Comparison of ENCODE assay signal across 1 cellular context in genomic region chr11:61967177-61967923, GRCh38.
TF ChIP-seq lines count a peak whose summit lies in the region.

Gene FTH1 (minus strand): TSS chr11:61967634. CDS start chr11:61967425, 209 bp downstream.

TF ChIP-seq in K562, 482 proteins besides CTCF, POLR2A, EP300 and RAD21 (continued from another document and continues in another):
- TF ChIP-seq, protein P1, sequence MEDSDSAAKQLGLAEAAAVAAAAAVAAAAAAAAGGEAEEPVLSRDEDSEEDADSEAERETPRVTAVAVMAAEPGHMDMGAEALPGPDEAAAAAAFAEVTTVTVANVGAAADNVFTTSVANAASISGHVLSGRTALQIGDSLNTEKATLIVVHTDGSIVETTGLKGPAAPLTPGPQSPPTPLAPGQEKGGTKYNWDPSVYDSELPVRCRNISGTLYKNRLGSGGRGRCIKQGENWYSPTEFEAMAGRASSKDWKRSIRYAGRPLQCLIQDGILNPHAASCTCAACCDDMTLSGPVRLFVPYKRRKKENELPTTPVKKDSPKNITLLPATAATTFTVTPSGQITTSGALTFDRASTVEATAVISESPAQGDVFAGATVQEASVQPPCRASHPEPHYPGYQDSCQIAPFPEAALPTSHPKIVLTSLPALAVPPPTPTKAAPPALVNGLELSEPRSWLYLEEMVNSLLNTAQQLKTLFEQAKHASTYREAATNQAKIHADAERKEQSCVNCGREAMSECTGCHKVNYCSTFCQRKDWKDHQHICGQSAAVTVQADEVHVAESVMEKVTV (CRISPR knock-in tag; IDR thresholded peaks at IDR 0.05) = peak; percentile 34; the same call in 1 of the 2 replicates
- TF ChIP-seq HDAC1 (IDR thresholded peaks at IDR 0.05) = peak in 1 of 2 experiments; percentile 36; a peak in 1 of 4 replicates
- TF ChIP-seq ETV6 (IDR thresholded peaks at IDR 0.05; ENCODE audit: borderline replicate concordance in 1 of 2, low read depth in 2 of 2, low read length in 1 of 2) = no peak
- 0 out of 2 replicates have a peak, but pooled peaks have one; percentile 25 for TF ChIP-seq ETV6 (CRISPR knock-in tag; IDR thresholded peaks at IDR 0.05; ENCODE audit: borderline replicate concordance)
- peak; percentile 87; the same call in 1 of the 2 replicates for TF ChIP-seq POLR2AphosphoS5 (IDR thresholded peaks at IDR 0.05; ENCODE audit: control insufficient read depth, insufficient read depth, low read depth, low read length)
- 0 out of 2 replicates have a peak, but pooled peaks have one; percentile 68 for TF ChIP-seq ZNF197 (CRISPR knock-in tag; IDR thresholded peaks at IDR 0.05; ENCODE audit: low read depth)
- TF ChIP-seq CREM (IDR thresholded peaks at IDR 0.05; ENCODE audit: low read depth) = peak; percentile 58; the same call in 1 of the 2 replicates
- no peak for TF ChIP-seq ZNF133 (CRISPR knock-in tag; IDR thresholded peaks at IDR 0.05)
- TF ChIP-seq, protein P2, sequence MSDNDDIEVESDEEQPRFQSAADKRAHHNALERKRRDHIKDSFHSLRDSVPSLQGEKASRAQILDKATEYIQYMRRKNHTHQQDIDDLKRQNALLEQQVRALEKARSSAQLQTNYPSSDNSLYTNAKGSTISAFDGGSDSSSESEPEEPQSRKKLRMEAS (CRISPR knock-in tag; IDR thresholded peaks at IDR 0.05) = 0 out of 2 replicates have a peak, but pooled peaks have one; percentile 6
- peak; percentile 54; the same call in 1 of the 2 replicates for TF ChIP-seq PHF8 (IDR thresholded peaks at IDR 0.05; ENCODE audit: borderline replicate concordance, low read length)
- TF ChIP-seq, protein P3, sequence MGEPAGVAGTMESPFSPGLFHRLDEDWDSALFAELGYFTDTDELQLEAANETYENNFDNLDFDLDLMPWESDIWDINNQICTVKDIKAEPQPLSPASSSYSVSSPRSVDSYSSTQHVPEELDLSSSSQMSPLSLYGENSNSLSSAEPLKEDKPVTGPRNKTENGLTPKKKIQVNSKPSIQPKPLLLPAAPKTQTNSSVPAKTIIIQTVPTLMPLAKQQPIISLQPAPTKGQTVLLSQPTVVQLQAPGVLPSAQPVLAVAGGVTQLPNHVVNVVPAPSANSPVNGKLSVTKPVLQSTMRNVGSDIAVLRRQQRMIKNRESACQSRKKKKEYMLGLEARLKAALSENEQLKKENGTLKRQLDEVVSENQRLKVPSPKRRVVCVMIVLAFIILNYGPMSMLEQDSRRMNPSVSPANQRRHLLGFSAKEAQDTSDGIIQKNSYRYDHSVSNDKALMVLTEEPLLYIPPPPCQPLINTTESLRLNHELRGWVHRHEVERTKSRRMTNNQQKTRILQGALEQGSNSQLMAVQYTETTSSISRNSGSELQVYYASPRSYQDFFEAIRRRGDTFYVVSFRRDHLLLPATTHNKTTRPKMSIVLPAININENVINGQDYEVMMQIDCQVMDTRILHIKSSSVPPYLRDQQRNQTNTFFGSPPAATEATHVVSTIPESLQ (CRISPR knock-in tag; IDR thresholded peaks at IDR 0.05) = peak; percentile 28; the same call in 1 of the 2 replicates
- TF ChIP-seq ZNF764 (CRISPR knock-in tag; IDR thresholded peaks at IDR 0.05; ENCODE audit: low read depth) = no peak; the same call in 1 of the 2 replicates
- peak; percentile 31; the same call in 1 of the 2 replicates for TF ChIP-seq GATA2 (CRISPR knock-in tag; IDR thresholded peaks at IDR 0.05)
- TF ChIP-seq MTA3 (IDR thresholded peaks at IDR 0.05; ENCODE audit: borderline replicate concordance) = peak; percentile 99
- 0 out of 2 replicates have a peak, but pooled peaks have one; percentile 5 for TF ChIP-seq ZNF384 (IDR thresholded peaks at IDR 0.05; ENCODE audit: low read depth, low read length)
- 0 out of 2 replicates have a peak, but pooled peaks have one; percentile 28 for TF ChIP-seq ZNF232 (CRISPR knock-in tag; IDR thresholded peaks at IDR 0.05)
- peak; percentile 94 for TF ChIP-seq CCNT2 (IDR thresholded peaks at IDR 0.05; ENCODE audit: borderline replicate concordance, extremely low read depth, insufficient read length, low read depth, low read length)
- TF ChIP-seq PRPF4 (IDR thresholded peaks at IDR 0.05; ENCODE audit: insufficient read depth, low read depth, low read length, poor library complexity, severe bottlenecking) = peak; percentile 90
- no peak for TF ChIP-seq ZNF778 (CRISPR knock-in tag; IDR thresholded peaks at IDR 0.05)
- no peak for TF ChIP-seq ZNF436 (CRISPR knock-in tag; IDR thresholded peaks at IDR 0.05)
- TF ChIP-seq ZBTB7A (IDR thresholded peaks at IDR 0.05; ENCODE audit: borderline replicate concordance, control insufficient read depth, low read depth, low read length) = peak; percentile 100
- TF ChIP-seq, protein P4, sequence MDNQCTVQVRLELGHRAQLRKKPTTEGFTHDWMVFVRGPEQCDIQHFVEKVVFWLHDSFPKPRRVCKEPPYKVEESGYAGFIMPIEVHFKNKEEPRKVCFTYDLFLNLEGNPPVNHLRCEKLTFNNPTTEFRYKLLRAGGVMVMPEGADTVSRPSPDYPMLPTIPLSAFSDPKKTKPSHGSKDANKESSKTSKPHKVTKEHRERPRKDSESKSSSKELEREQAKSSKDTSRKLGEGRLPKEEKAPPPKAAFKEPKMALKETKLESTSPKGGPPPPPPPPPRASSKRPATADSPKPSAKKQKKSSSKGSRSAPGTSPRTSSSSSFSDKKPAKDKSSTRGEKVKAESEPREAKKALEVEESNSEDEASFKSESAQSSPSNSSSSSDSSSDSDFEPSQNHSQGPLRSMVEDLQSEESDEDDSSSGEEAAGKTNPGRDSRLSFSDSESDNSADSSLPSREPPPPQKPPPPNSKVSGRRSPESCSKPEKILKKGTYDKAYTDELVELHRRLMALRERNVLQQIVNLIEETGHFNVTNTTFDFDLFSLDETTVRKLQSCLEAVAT (IDR thresholded peaks at IDR 0.05) = peak in 1 of 2 experiments; percentile 11; a peak in 2 of 4 replicates
- TF ChIP-seq EWSR1 (IDR thresholded peaks at IDR 0.05; ENCODE audit: borderline replicate concordance, low read depth, partially characterized antibody) = no peak
- no peak; the same call in 1 of the 2 replicates for TF ChIP-seq EGR1 (conservative IDR thresholded peaks at IDR 0.05)
- no peak for TF ChIP-seq GABPA (tag; conservative IDR thresholded peaks at IDR 0.05; ENCODE audit: low read depth)
- peak; percentile 97 for TF ChIP-seq SUPT5H (IDR thresholded peaks at IDR 0.05)
- peak; percentile 83 for TF ChIP-seq NEUROD1 (IDR thresholded peaks at IDR 0.05; ENCODE audit: borderline replicate concordance, low read depth, low read length, partially characterized antibody)
- no peak for TF ChIP-seq SRSF9 (IDR thresholded peaks at IDR 0.05; ENCODE audit: borderline replicate concordance, low read depth, low read length)
- peak; percentile 71; the same call in 1 of the 2 replicates for TF ChIP-seq FOXJ2 (tag; IDR thresholded peaks at IDR 0.05)
- TF ChIP-seq NFIC (IDR thresholded peaks at IDR 0.05) = peak; percentile 75
- TF ChIP-seq ATF7 (IDR thresholded peaks at IDR 0.05) = peak; percentile 73
- peak; percentile 89 for TF ChIP-seq ZBTB1 (CRISPR knock-in tag; IDR thresholded peaks at IDR 0.05; ENCODE audit: borderline replicate concordance, low read depth)
- no peak for TF ChIP-seq XRCC5 (IDR thresholded peaks at IDR 0.05; ENCODE audit: low read depth, low read length)
- TF ChIP-seq, protein P5, sequence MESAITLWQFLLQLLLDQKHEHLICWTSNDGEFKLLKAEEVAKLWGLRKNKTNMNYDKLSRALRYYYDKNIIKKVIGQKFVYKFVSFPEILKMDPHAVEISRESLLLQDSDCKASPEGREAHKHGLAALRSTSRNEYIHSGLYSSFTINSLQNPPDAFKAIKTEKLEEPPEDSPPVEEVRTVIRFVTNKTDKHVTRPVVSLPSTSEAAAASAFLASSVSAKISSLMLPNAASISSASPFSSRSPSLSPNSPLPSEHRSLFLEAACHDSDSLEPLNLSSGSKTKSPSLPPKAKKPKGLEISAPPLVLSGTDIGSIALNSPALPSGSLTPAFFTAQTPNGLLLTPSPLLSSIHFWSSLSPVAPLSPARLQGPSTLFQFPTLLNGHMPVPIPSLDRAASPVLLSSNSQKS (CRISPR knock-in tag; IDR thresholded peaks at IDR 0.05) = no peak
- TF ChIP-seq RNF2 (IDR thresholded peaks at IDR 0.05) = peak; percentile 90
- TF ChIP-seq KAT7 (CRISPR knock-in tag; IDR thresholded peaks at IDR 0.05; ENCODE audit: borderline replicate concordance) = peak; percentile 81; the same call in 1 of the 2 replicates
- peak; percentile 30 for TF ChIP-seq PCBP2 (IDR thresholded peaks at IDR 0.05; ENCODE audit: low read depth, low read length, poor library complexity, severe bottlenecking)
- TF ChIP-seq PTRF (tag; IDR thresholded peaks at IDR 0.05) = no peak
- TF ChIP-seq NFIX (CRISPR knock-in tag; IDR thresholded peaks at IDR 0.05; ENCODE audit: low read depth) = no peak
- TF ChIP-seq, protein P6, sequence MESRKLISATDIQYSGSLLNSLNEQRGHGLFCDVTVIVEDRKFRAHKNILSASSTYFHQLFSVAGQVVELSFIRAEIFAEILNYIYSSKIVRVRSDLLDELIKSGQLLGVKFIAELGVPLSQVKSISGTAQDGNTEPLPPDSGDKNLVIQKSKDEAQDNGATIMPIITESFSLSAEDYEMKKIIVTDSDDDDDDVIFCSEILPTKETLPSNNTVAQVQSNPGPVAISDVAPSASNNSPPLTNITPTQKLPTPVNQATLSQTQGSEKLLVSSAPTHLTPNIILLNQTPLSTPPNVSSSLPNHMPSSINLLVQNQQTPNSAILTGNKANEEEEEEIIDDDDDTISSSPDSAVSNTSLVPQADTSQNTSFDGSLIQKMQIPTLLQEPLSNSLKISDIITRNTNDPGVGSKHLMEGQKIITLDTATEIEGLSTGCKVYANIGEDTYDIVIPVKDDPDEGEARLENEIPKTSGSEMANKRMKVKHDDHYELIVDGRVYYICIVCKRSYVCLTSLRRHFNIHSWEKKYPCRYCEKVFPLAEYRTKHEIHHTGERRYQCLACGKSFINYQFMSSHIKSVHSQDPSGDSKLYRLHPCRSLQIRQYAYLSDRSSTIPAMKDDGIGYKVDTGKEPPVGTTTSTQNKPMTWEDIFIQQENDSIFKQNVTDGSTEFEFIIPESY (CRISPR knock-in tag; IDR thresholded peaks at IDR 0.05) = peak; percentile 65; the same call in 1 of the 2 replicates
- TF ChIP-seq TAF1 (IDR thresholded peaks at IDR 0.05; ENCODE audit: control insufficient read depth, extremely low read depth, insufficient read depth, low read length, severe bottlenecking) = peak; percentile 91
- peak; percentile 88 for TF ChIP-seq GABPB1 (CRISPR knock-in tag; IDR thresholded peaks at IDR 0.05)
- no peak for TF ChIP-seq ARNT (IDR thresholded peaks at IDR 0.05)
- no peak; the same call in 1 of the 2 replicates for TF ChIP-seq ATF1 (CRISPR knock-in tag; IDR thresholded peaks at IDR 0.05)
- peak; percentile 84 for TF ChIP-seq ATF1 (tag; IDR thresholded peaks at IDR 0.05)
- peak; percentile 99 for TF ChIP-seq ZC3H4 (CRISPR knock-in tag; IDR thresholded peaks at IDR 0.05; ENCODE audit: borderline replicate concordance)
- peak in 1 of 2 experiments; percentile 84; a peak in 2 of 4 replicates for TF ChIP-seq ZMIZ1 (IDR thresholded peaks at IDR 0.05; ENCODE audit: low read depth in 2 of 2, low read length in 2 of 2)
- TF ChIP-seq, protein P7, sequence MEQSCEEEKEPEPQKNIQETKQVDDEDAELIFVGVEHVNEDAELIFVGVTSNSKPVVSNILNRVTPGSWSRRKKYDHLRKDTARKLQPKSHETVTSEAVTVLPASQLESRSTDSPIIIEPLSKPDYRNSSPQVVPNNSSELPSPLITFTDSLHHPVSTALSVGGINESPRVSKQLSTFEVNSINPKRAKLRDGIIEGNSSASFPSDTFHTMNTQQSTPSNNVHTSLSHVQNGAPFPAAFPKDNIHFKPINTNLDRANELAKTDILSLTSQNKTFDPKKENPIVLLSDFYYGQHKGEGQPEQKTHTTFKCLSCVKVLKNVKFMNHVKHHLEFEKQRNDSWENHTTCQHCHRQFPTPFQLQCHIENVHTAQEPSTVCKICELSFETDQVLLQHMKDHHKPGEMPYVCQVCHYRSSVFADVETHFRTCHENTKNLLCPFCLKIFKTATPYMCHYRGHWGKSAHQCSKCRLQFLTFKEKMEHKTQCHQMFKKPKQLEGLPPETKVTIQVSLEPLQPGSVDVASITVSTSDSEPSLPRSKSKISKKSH (CRISPR knock-in tag; IDR thresholded peaks at IDR 0.05) = no peak
- no peak for TF ChIP-seq CEBPZ (IDR thresholded peaks at IDR 0.05; ENCODE audit: borderline replicate concordance, low read depth, low read length)
